ENCODE assay signal across 8 cellular contexts in the genomic region with DNA sequence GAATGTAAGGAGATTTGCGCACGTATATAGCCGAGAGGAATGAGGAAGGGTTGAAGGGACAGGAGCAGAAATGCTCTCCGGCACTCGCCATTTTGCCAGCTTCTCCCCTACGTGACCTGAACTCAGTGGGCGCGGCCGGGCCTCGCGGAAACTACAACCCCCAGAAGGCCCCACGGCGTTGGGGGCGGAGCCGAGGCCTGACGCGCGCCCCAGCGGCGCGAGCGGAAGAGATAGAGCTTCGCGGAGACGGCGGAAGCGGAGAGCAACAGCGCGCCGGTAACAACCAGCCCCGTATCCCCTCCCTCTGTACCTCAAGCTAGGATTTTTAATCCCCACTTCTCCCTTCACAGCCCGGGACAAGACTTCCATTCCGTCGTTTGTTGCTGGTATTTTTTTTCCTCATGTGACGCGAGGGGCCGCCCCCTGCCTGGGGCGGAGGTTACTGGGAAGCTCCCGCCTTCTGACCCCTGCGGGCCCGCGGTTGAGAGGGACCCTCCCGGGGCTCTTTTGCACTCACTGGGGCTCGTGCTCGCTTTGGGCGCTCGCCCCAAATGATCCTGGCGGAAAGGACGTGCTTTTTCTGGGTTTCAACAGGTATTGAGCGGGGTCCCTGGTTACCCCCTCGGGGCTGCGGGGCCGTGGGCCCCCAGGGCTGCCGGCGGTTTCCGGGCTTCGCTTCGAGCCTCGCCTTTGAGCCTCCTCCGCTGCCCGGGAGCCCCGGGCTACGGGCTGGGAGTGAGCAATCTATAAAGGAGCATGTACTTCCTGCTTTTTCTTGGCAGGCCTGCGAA. TPM values are rescaled to one million over a fixed set of nuclear protein-coding genes. Genes with fewer than 3 reads are reported as not detected.
DNase-seq lines count a peak whose midpoint lies in the region; ATAC-seq and TF ChIP-seq lines count a peak whose summit lies in the region.

Gene R3HCC1L, plus strand, starts transcription at position 227 of the 791 bp plus-strand sequence. CDS start 73,458 bp downstream, outside the sequence.

- no peaks in the 10 kb centered on the region for H3K27me3 ChIP-seq in HUES6 (ENCODE audit: control insufficient read depth, insufficient read depth, low read length)
- no peaks in the 10 kb centered on the region for H3K27me3 ChIP-seq in OCI-LY1 (ENCODE audit: insufficient read depth, low read length)
- H3K27me3 ChIP-seq in mononuclear cell (ENCODE audit: insufficient read depth, low read length) = no peaks in the 10 kb centered on the region

- H3K36me3 ChIP-seq in HUES6 (ENCODE audit: control insufficient read depth, insufficient read depth, low read length) = no peaks in the 10 kb centered on the region
- no peaks in the 10 kb centered on the region for H3K36me3 ChIP-seq in OCI-LY1 (ENCODE audit: insufficient read depth, low read length)

- no peaks in the 10 kb centered on the region for H3K9me2 ChIP-seq in OCI-LY1 (ENCODE audit: low read depth, low read length)

- H3K4me3 ChIP-seq in HUES6 (ENCODE audit: low read depth, low read length) = peak within 1 kb of the TSS; percentile 96
- H3K4me3 ChIP-seq in OCI-LY1 (ENCODE audit: low read depth, low read length, poor library complexity, severe bottlenecking) = peak within 1 kb of the TSS; percentile 97
- H3K4me3 ChIP-seq in epithelial cell of esophagus (ENCODE audit: low read length) = peak within 1 kb of the TSS; percentile 98
- peak within 1 kb of the TSS; percentile 86 for H3K4me3 ChIP-seq in mononuclear cell (ENCODE audit: low read length)

- peak; percentile 95 for DNase-seq in DMS 273 (lab: John Stamatoyannopoulos, UW; ENCODE audit: unreplicated experiment)
- peak; percentile 92 for DNase-seq in activated T-cell treated with anti-CD3 and anti-CD28 coated beads for 1 hour (ENCODE audit: low read depth)
- DNase-seq in epithelial cell of esophagus (ENCODE audit: low read depth) = peak; percentile 87
- DNase-seq in stimulated activated CD8-positive, alpha-beta memory T cell treated with anti-CD3 and anti-CD28 coated beads, Interleukin-2, amount 100 ng/mL, for 48 hours (ENCODE audit: low read depth in 2 of 2) = peak; percentile 90 to 92

- peak within 1 kb of the TSS; percentile 88 for H3K4me2 ChIP-seq in OCI-LY1 (ENCODE audit: low read length)

- H4K20me1 ChIP-seq in OCI-LY1 (ENCODE audit: insufficient read depth, low read length) = no peaks in the 10 kb centered on the region

- TF ChIP-seq CTCF in OCI-LY1 (IDR thresholded peaks at IDR 0.05; ENCODE audit: low read length) (no peak), epithelial cell of esophagus (IDR thresholded peaks at IDR 0.05; ENCODE audit: insufficient read depth, low read depth, low read length, missing control alignments) (no peak)

- H3K9ac ChIP-seq in HUES6 (ENCODE audit: low read length) (peak within 1 kb of the TSS; percentile 86), OCI-LY1 (ENCODE audit: low read length) (peak within 1 kb of the TSS; percentile 92)

- H3F3A ChIP-seq in OCI-LY1 (ENCODE audit: insufficient read depth, low read length) = no peaks in the 10 kb centered on the region

- H3K27ac ChIP-seq in HUES6 (ENCODE audit: low read depth, low read length) (peak within 1 kb of the TSS; percentile 83; the same call in 1 of the 2 replicates), OCI-LY1 (ENCODE audit: low read depth, low read length, poor library complexity, severe bottlenecking) (peak within 1 kb of the TSS; percentile 90)

- H3K4me1 ChIP-seq in HUES6 (ENCODE audit: control insufficient read depth, insufficient read depth, low read length) (0 out of 2 replicates have a peak, but pooled peaks cover 7% of the 10 kb centered on the region), OCI-LY1 (ENCODE audit: insufficient read depth, low read length, severe bottlenecking) (peaks cover 53% of the 10 kb centered on the region), mononuclear cell (ENCODE audit: insufficient read depth, low read length) (peaks cover 39% of the 10 kb centered on the region)

- peaks cover 10% of the 10 kb centered on the region for H3K9me3 ChIP-seq in HUES6 (ENCODE audit: control insufficient read depth, insufficient read depth, low read depth, low read length)
- no peaks in the 10 kb centered on the region for H3K9me3 ChIP-seq in OCI-LY1 (ENCODE audit: low read length)
- no peaks in the 10 kb centered on the region for H3K9me3 ChIP-seq in mononuclear cell (ENCODE audit: low read depth, low read length)

- ATAC-seq in GM21447 (IDR thresholded peaks at IDR 0.05; ENCODE audit: unreplicated experiment) = peak; percentile 83

- H3K79me2 ChIP-seq in OCI-LY1 (ENCODE audit: insufficient read depth, low read length) = peaks cover 48% of the 10 kb centered on the region

- peak within 1 kb of the TSS; percentile 93; the same call in 1 of the 2 replicates for H2AFZ ChIP-seq in OCI-LY1 (ENCODE audit: low read length)

RNA-seq across cellular contexts. Expression of gene R3HCC1L, which starts in this region (rescaled TPM):
- 32.8 TPM for total RNA-seq in mononuclear cell

Comparison
In these comparisons a context has a peak if more than half of its experiments do, and no peak if none do; other contexts are left out.
1. Peak in every context shown above with its lines: DNase-seq, ATAC-seq, H3K4me3 ChIP-seq and H3K27ac ChIP-seq.